ENCODE assay signal across 29 cellular contexts in the genomic region with DNA sequence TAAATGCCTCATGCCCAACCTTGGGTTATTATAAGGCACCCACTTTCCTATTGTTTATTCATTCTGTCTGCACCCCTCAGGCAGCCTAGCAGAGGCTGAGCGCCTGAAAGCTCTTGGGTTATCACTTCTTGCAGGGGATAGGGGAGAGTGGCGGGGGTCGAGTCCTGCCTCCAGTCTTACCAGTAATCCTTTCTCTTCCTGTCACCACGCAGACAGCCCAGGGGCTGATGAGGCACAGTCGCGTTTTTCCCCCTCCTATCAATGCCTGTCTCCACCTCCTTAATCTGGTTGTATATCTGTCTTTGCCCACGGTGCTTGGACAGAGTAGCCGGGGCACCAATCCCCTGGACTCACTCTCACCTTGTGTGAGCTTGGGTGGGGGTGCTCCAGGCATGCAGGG.
"Had no signal": no experiment of that assay in that cellular context is flagged by ENCODE, and none has a peak within 500 bp of the region (broad histone marks: within the 10 kb centered on the region; RNA-seq: fewer than 3 reads in every experiment).

No MANE protein-coding gene starts in this region.

- H3K4me3 Mint-ChIP-seq: dendritic cell treated with granulocyte-macrophage colony-stimulating factor and Interleukin-4, amounts not matched to agents 40 ng/mL and 50 ng/mL, for 4 days; immature natural killer cell; memory B cell; mesothelial cell of epicardium; naive B cell; natural killer cell treated with Interleukin-12 subunit alpha and Interleukin-12 subunit beta and Interleukin-15 and Interleukin-18, amount 100 ng/mL, for 72 hours; neural crest cell; stimulated activated effector memory CD8-positive, alpha-beta T cell treated with anti-CD3 and anti-CD28 coated beads, Interleukin-12 subunit alpha, Interleukin-12 subunit beta, amount 100 ng/mL, for 72 hours had no signal

- H3K36me3 Mint-ChIP-seq: mesothelial cell of epicardium; stimulated activated effector memory CD8-positive, alpha-beta T cell treated with anti-CD3 and anti-CD28 coated beads, Interleukin-12 subunit alpha, Interleukin-12 subunit beta, amount 100 ng/mL, for 72 hours had no signal

- H3K27ac Mint-ChIP-seq: dendritic cell treated with granulocyte-macrophage colony-stimulating factor and Interleukin-4, amounts not matched to agents 40 ng/mL and 50 ng/mL, for 4 days; endodermal cell; immature natural killer cell; memory B cell; mesothelial cell of epicardium; naive B cell; natural killer cell treated with Interleukin-12 subunit alpha and Interleukin-12 subunit beta and Interleukin-15 and Interleukin-18, amount 100 ng/mL, for 72 hours; stimulated activated effector memory CD8-positive, alpha-beta T cell treated with anti-CD3 and anti-CD28 coated beads, Interleukin-12 subunit alpha, Interleukin-12 subunit beta, amount 100 ng/mL, for 72 hours had no signal

- H3K27me3 ChIP-seq: foreskin keratinocyte, thyroid gland, upper lobe of left lung had no signal

- H3K9me3 ChIP-seq: neutrophil, thyroid gland had no signal

- FAIRE-seq: keratinocyte, urothelium cell line had no signal

- ATAC-seq: gastroesophageal sphincter; psoas muscle; stimulated activated effector memory CD8-positive, alpha-beta T cell treated with anti-CD3 and anti-CD28 coated beads, Interleukin-12 subunit alpha, Interleukin-12 subunit beta, amount 100 ng/mL, for 72 hours had no signal

- H3K4me1 Mint-ChIP-seq: immature natural killer cell; memory B cell; naive B cell; stimulated activated effector memory CD8-positive, alpha-beta T cell treated with anti-CD3 and anti-CD28 coated beads, Interleukin-12 subunit alpha, Interleukin-12 subunit beta, amount 100 ng/mL, for 72 hours had no signal

- H3K4me3 ChIP-seq: gastroesophageal sphincter, heart right ventricle, lower lobe of right lung, mucosa of descending colon, psoas muscle, sigmoid colon, stomach, thyroid gland, upper lobe of left lung had no signal

- H3K4me1 ChIP-seq: foreskin keratinocyte, gastroesophageal sphincter, lower lobe of right lung, psoas muscle, sigmoid colon, stomach, upper lobe of left lung had no signal

- H3K36me3 ChIP-seq: gastroesophageal sphincter, heart right ventricle, lower lobe of right lung, neutrophil, sigmoid colon, stomach, thyroid gland, upper lobe of left lung had no signal

- DNase-seq: cerebellar nuclear complex; effector CD8-positive, alpha-beta T cell; foreskin keratinocyte; hippocampal formation; immature natural killer cell; lower lobe of right lung; naive B cell; psoas muscle; sigmoid colon; stimulated activated CD4-positive, alpha-beta T cell treated with anti-CD3 and anti-CD28 coated beads, Interleukin-2, amount 100 ng/mL, for 24 hours; stimulated activated CD4-positive, alpha-beta T cell treated with anti-CD3 and anti-CD28 coated beads, Interleukin-4, amount 100 ng/mL, for 24 hours; stimulated activated naive CD4-positive, alpha-beta T cell treated with Interleukin-2 at 50 U/mL for 16 hours; stomach; thyroid gland had no signal

- H3K27ac ChIP-seq: epithelial cell of prostate, foreskin keratinocyte, gastroesophageal sphincter, heart right ventricle, lower lobe of right lung, neutrophil, psoas muscle, sigmoid colon, stomach, thyroid gland, upper lobe of left lung had no signal
